Comparison of ENCODE assay signal across 1 cellular context in the genomic region with DNA sequence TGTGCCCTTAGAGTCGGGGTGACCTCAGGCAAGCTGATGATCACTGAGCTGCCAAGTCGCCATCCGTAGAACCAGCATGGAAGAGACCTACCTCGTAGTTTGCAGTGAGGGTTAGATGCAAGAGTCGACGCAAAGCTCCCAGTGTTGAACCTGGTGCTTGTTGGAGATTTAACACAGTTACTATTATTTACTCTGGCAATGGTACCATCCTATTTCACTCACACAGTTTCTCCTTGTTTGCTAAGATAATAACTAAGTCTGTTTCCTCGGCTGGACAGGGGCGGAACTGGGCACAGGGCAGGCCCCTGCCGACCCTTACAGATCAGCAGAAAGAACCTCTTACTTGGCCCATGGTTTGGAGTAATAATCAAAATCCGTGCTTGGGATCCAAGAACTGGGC.
TF ChIP-seq lines count a peak whose summit lies in the region.

No MANE protein-coding gene starts in this region.

TF ChIP-seq in IMR-90, 13 proteins besides CTCF, POLR2A, EP300 and RAD21 (continued from another document):
- TF ChIP-seq, protein P1, sequence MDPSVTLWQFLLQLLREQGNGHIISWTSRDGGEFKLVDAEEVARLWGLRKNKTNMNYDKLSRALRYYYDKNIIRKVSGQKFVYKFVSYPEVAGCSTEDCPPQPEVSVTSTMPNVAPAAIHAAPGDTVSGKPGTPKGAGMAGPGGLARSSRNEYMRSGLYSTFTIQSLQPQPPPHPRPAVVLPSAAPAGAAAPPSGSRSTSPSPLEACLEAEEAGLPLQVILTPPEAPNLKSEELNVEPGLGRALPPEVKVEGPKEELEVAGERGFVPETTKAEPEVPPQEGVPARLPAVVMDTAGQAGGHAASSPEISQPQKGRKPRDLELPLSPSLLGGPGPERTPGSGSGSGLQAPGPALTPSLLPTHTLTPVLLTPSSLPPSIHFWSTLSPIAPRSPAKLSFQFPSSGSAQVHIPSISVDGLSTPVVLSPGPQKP (IDR thresholded peaks at IDR 0.05; ENCODE audit: borderline replicate concordance, low read depth, low read length), result no peak
